9 cellular contexts compared by ENCODE assay signal in genomic region chr16:89052191-89052787, GRCh38. TPM values are rescaled to one million over a fixed set of nuclear protein-coding genes. Genes with fewer than 3 reads are reported as not detected.
A peak's percentile ranks its signal among the peaks of the same experiment; 100 is the strongest.
DNase-seq lines count a peak whose midpoint lies in the region; ATAC-seq and TF ChIP-seq lines count a peak whose summit lies in the region.
"Had no signal": no experiment of that assay in that cellular context is flagged by ENCODE, and none has a peak within 500 bp of the region (broad histone marks: within the 10 kb centered on the region; RNA-seq: fewer than 3 reads in every experiment).

No MANE protein-coding gene starts in this region.

- H3K27me3 Mint-ChIP-seq in MCF 10A (ENCODE audit: insufficient read depth, unreplicated experiment): peaks cover 4% of the 10 kb centered on the region

- DNase-seq in NCI-H1105 treated with DMSO at 0.1 percent for 48 hours (lab: John Stamatoyannopoulos, UW) (peak; percentile 8), NCI-H1105 (lab: John Stamatoyannopoulos, UW) (no peak), MCF 10A (ENCODE audit: unreplicated experiment) (peak; percentile 59), posterior vena cava (ENCODE audit: low spot score) (peak; percentile 78), SKM-1 treated with dmso at 0.1 percent for 144 hours (lab: John Stamatoyannopoulos, UW; ENCODE audit: unreplicated experiment) (no peak)
- DNase-seq: activated CD4-positive, CD25-positive, alpha-beta regulatory T cell treated with anti-CD3 and anti-CD28 coated beads, Interleukin-2, amount 50 U/mL, for 72 hours had no signal

- no peak for TF ChIP-seq CTCF in MCF 10A (IDR thresholded peaks at IDR 0.05; ENCODE audit: unreplicated experiment)

- no peak for TF ChIP-seq RAD21 in Ishikawa (IDR thresholded peaks at IDR 0.05; ENCODE audit: low read depth)

- CTCF ChIA-PET in MCF 10A (lab: Yijun Ruan, JAX): no interaction called here

- no peak for TF ChIP-seq EP300 in Ishikawa (IDR thresholded peaks at IDR 0.05; ENCODE audit: borderline replicate concordance)

- peak overlapping the region; percentile 86 for H3K4me3 Mint-ChIP-seq in MCF 10A (ENCODE audit: unreplicated experiment)

- H3K4me1 Mint-ChIP-seq in MCF 10A (ENCODE audit: insufficient read depth, unreplicated experiment): peaks cover 10% of the 10 kb centered on the region

- TSS peak; percentile 73 for BruUV-seq in MCF 10A (replicated peaks; lab: Mats Ljungman, UMichigan)

- intact Hi-C loops in MCF 10A (cut with micrococcal nuclease): no loop called here
- intact Hi-C loops in posterior vena cava (cut with DNase I): no loop called here

- POLR2A ChIA-PET in MCF 10A (lab: Yijun Ruan, JAX): interaction anchor here (0.6 to 1.3 kb wide), 6 partner anchors 16 to 419 kb away, joined by 3 to 4 read pairs (median 3); partner anchors contain the start of genes ACSF3, GALNS and TRAPPC2L

- no peaks in the 10 kb centered on the region for H3K9me3 Mint-ChIP-seq in MCF 10A (ENCODE audit: unreplicated experiment)

- peak overlapping the region; percentile 92 for H3K27ac Mint-ChIP-seq in MCF 10A (ENCODE audit: low read depth, unreplicated experiment)

- H3K36me3 Mint-ChIP-seq in MCF 10A (ENCODE audit: insufficient read depth, unreplicated experiment): no peaks in the 10 kb centered on the region

- ATAC-seq in GM18870 (IDR thresholded peaks at IDR 0.05; ENCODE audit: unreplicated experiment): no peak
- no peak for ATAC-seq in GM21825 (IDR thresholded peaks at IDR 0.05; ENCODE audit: unreplicated experiment)

TF ChIP-seq in Ishikawa, 13 proteins besides CTCF, POLR2A, EP300 and RAD21:
- TF ChIP-seq NFIC (IDR thresholded peaks at IDR 0.05) (peak; percentile 21; the same call in 1 of the 2 replicates), ZBTB7A (IDR thresholded peaks at IDR 0.05; ENCODE audit: low read depth) (no peak; the same call in 1 of the 2 replicates)
TF ChIP-seq in Ishikawa: peak in this region for 1.

RNA-seq across cellular contexts. Expression of gene ACSF3, which starts 41.4 kb away (rescaled TPM):
- 39.2 and 43.7 TPM in 2 replicates for total RNA-seq in MCF 10A (2022)
- 10 to 100 TPM; 19.1 to 21.4 TPM for total RNA-seq in posterior vena cava

Comparison
In these comparisons a context has a peak if more than half of its experiments do, and no peak if none do; other contexts are left out.
1. DNase-seq: peak in NCI-H1105 treated with DMSO at 0.1 percent for 48 hours (single experiment), MCF 10A (single experiment) and posterior vena cava (single experiment); none in NCI-H1105 (single experiment) and SKM-1 treated with dmso at 0.1 percent for 144 hours (single experiment).